In genomic region chr4:60750962-60751361, GRCh38 we compare ENCODE assay signal across 24 cellular contexts.
"Had no signal": no experiment of that assay in that cellular context is flagged by ENCODE, and none has a peak within 500 bp of the region (broad histone marks: within the 10 kb centered on the region; RNA-seq: fewer than 3 reads in every experiment).

No MANE protein-coding gene starts in this region.

- FAIRE-seq: endometrium had no signal

- H3K4me1 ChIP-seq: colonic mucosa, esophagus squamous epithelium, gastroesophageal sphincter, heart left ventricle, left lung, lower lobe of right lung had no signal

- H3K27ac ChIP-seq: colonic mucosa, epithelial cell of prostate, esophagus squamous epithelium, gastroesophageal sphincter, heart left ventricle, hepatocyte, left lung, lower lobe of right lung had no signal

- H3K4me2 ChIP-seq: hepatocyte had no signal

- DNase-seq: colonic mucosa; cortex of kidney; effector CD8-positive, alpha-beta T cell; effector memory CD8-positive, alpha-beta T cell; endodermal cell; erythroblast; esophagus squamous epithelium; foreskin melanocyte; heart left ventricle; hypothalamus; immature natural killer cell; islet precursor cell; left cardiac atrium; left lung; left ventricle myocardium superior; lower lobe of right lung; mesenchymal stem cell; midbrain; naive thymus-derived CD4-positive, alpha-beta T cell had no signal

- H3K4me3 ChIP-seq: colonic mucosa, esophagus squamous epithelium, gastroesophageal sphincter, heart left ventricle, hepatocyte, left lung, lower lobe of right lung had no signal

- H3K79me2 ChIP-seq: hepatocyte had no signal

- H3K36me3 ChIP-seq: colonic mucosa, esophagus squamous epithelium, gastroesophageal sphincter, heart left ventricle, left lung, lower lobe of right lung had no signal

- H2AFZ ChIP-seq: hepatocyte had no signal

- ATAC-seq: effector memory CD8-positive, alpha-beta T cell; esophagus mucosa; gastroesophageal sphincter; heart left ventricle; left cardiac atrium; left lung; left ventricle myocardium superior; lower lobe of right lung; naive thymus-derived CD4-positive, alpha-beta T cell had no signal

- H3K27me3 ChIP-seq: colonic mucosa, esophagus squamous epithelium, gastroesophageal sphincter, heart left ventricle, hepatocyte, left lung had no signal

- H3K9me3 ChIP-seq: colonic mucosa, esophagus squamous epithelium, gastroesophageal sphincter, left lung, lower lobe of right lung had no signal
